Comparison of ENCODE assay signal across 15 cellular contexts in genomic region chr10:71750124-71750841, GRCh38. TPM values are rescaled to one million over a fixed set of nuclear protein-coding genes. Genes with fewer than 3 reads are reported as not detected.
A peak's percentile ranks its signal among the peaks of the same experiment; 100 is the strongest.
DNase-seq lines count a peak whose midpoint lies in the region; ATAC-seq and TF ChIP-seq lines count a peak whose summit lies in the region.
"Had no signal": no experiment of that assay in that cellular context is flagged by ENCODE, and none has a peak within 500 bp of the region (broad histone marks: within the 10 kb centered on the region; RNA-seq: fewer than 3 reads in every experiment).

No MANE protein-coding gene starts in this region.

- peak overlapping the region; percentile 11 for H3K4me3 Mint-ChIP-seq in activated CD4-positive, alpha-beta memory T cell treated with anti-CD3 and anti-CD28 coated beads for 36 hours

- ATAC-seq in Right ventricle myocardium superior (ENCODE audit: poor library complexity) (no peak), right cardiac atrium (no peak), upper lobe of right lung (no peak), HG03097 (IDR thresholded peaks at IDR 0.05; ENCODE audit: low FRiP score, unreplicated experiment) (no peak)
- ATAC-seq: PC-3 had no signal

- TF ChIP-seq CTCF in upper lobe of right lung (IDR thresholded peaks at IDR 0.05), result no peak

- CTCF ChIA-PET in activated CD4-positive, alpha-beta memory T cell treated with anti-CD3 and anti-CD28 coated beads for 36 hours (lab: Charles Lee), result interaction anchor here (0.9 to 2.6 kb wide), 2 partner anchors 23 to 24 kb away, joined by 4 to 15 read pairs; partner anchors contain the start of gene VSIR

- H3K9me3 ChIP-seq in right cardiac atrium (ENCODE audit: control insufficient read depth, low read length) (no peaks in the 10 kb centered on the region), upper lobe of right lung (no peaks in the 10 kb centered on the region)

- H3K4me1 ChIP-seq in right cardiac atrium (ENCODE audit: control insufficient read depth, insufficient read depth, low read length) (peaks cover 38% of the 10 kb centered on the region), upper lobe of right lung (peaks cover 88% of the 10 kb centered on the region)

- no peaks in the 10 kb centered on the region for H3K27me3 Mint-ChIP-seq in activated CD4-positive, alpha-beta memory T cell treated with anti-CD3 and anti-CD28 coated beads for 36 hours

- POLR2A ChIA-PET in activated CD4-positive, alpha-beta memory T cell treated with anti-CD3 and anti-CD28 coated beads for 36 hours (lab: Charles Lee), result interaction anchor here (3.2 kb wide), 1 partner anchor 22 kb away, joined by 17 read pairs; the partner anchor contains the start of gene VSIR

- peak; percentile 62 for DNase-seq in Right ventricle myocardium superior
- DNase-seq in cardiac septum (ENCODE audit: low spot score), result no peak
- DNase-seq in activated CD4-positive, alpha-beta memory T cell treated with anti-CD3 and anti-CD28 coated beads for 36 hours, result no peak
- DNase-seq in right cardiac atrium, result peak; percentile 24 to 65 (median 64)
- no peak for DNase-seq in upper lobe of right lung
- DNase-seq in 8988T, result no peak
- DNase-seq in DMS153 treated with DMSO at 0.1 percent for 48 hours (lab: John Stamatoyannopoulos, UW; ENCODE audit: unreplicated experiment), result no peak
- DNase-seq: activated CD4-positive, CD25-positive, alpha-beta regulatory T cell; PC-3; stimulated activated CD4-positive, alpha-beta T cell treated with anti-CD3 and anti-CD28 coated beads, Interleukin-12 subunit alpha, Interleukin-12 subunit beta, amount 100 ng/mL, for 4 hours; stimulated activated naive CD4-positive, alpha-beta T cell treated with Interleukin-2 at 50 U/mL for 16 hours had no signal

- H3K4me1 Mint-ChIP-seq in activated CD4-positive, alpha-beta memory T cell treated with anti-CD3 and anti-CD28 coated beads for 36 hours (ENCODE audit: low read depth), result peaks cover 97% of the 10 kb centered on the region

- peaks cover 49% of the 10 kb centered on the region for H3K36me3 Mint-ChIP-seq in activated CD4-positive, alpha-beta memory T cell treated with anti-CD3 and anti-CD28 coated beads for 36 hours

- H3K9me3 Mint-ChIP-seq in activated CD4-positive, alpha-beta memory T cell treated with anti-CD3 and anti-CD28 coated beads for 36 hours, result no peaks in the 10 kb centered on the region

- 84% methylated on average over 15 of the region's 15 CpGs for WGBS in right cardiac atrium

- H3K27ac Mint-ChIP-seq in activated CD4-positive, alpha-beta memory T cell treated with anti-CD3 and anti-CD28 coated beads for 36 hours, result peak overlapping the region; percentile 98

- intact Hi-C loops in Right ventricle myocardium superior (cut with DNase I) (no loop called here), cardiac septum (cut with DNase I) (no loop called here), right cardiac atrium (cut with DNase I) (no loop called here), upper lobe of right lung (cut with DNase I) (no loop called here)
- intact Hi-C loops in activated CD4-positive, alpha-beta memory T cell treated with anti-CD3 and anti-CD28 coated beads for 36 hours (cut with micrococcal nuclease), result no loop called here

- no peak overlapping the region for H3K27ac ChIP-seq in right cardiac atrium (ENCODE audit: low read length)
- peak overlapping the region; percentile 88 for H3K27ac ChIP-seq in upper lobe of right lung
- H3K27ac ChIP-seq: C4-2B had no signal

- no peaks in the 10 kb centered on the region for H3K27me3 ChIP-seq in right cardiac atrium (ENCODE audit: control insufficient read depth, insufficient read depth)
- H3K27me3 ChIP-seq in upper lobe of right lung, result no peaks in the 10 kb centered on the region

- peaks cover 38% of the 10 kb centered on the region for H3K36me3 ChIP-seq in upper lobe of right lung

- no peak overlapping the region for H3K4me3 ChIP-seq in right cardiac atrium (ENCODE audit: low read length)
- no peak overlapping the region for H3K4me3 ChIP-seq in upper lobe of right lung

RNA-seq across cellular contexts. Expression of gene VSIR, which starts 23.0 kb away (rescaled TPM):
- total RNA-seq in Right ventricle myocardium superior (116 TPM), cardiac septum (63.0 TPM), right cardiac atrium (10 to 100 TPM; 29.3 to 55.1 (median 34.4) TPM), upper lobe of right lung (128 TPM)
- 100 to 1,000 TPM; 112 TPM for total RNA-seq in activated CD4-positive, alpha-beta memory T cell treated with anti-CD3 and anti-CD28 coated beads for 36 hours
- 36.8 TPM for polyA plus RNA-seq in right cardiac atrium

RNA-seq across cellular contexts. Expression of gene C10orf105, which starts 30.7 kb away (rescaled TPM):
- 0.05 TPM for total RNA-seq in Right ventricle myocardium superior
- not detected for total RNA-seq in cardiac septum
- total RNA-seq in activated CD4-positive, alpha-beta memory T cell treated with anti-CD3 and anti-CD28 coated beads for 36 hours, result under 1 TPM; 0.63 to 0.76 TPM
- under 1 TPM in 3 of 4 donors, not detected in 1; 0.14 to 0.36 (median 0.24) TPM for total RNA-seq in right cardiac atrium
- polyA plus RNA-seq in right cardiac atrium, result 0.09 TPM
- 0.52 TPM for total RNA-seq in upper lobe of right lung
- total RNA-seq: lung microvascular endothelial cell, M059J, PC-3 had no signal

Comparison
In these comparisons a context has a peak if more than half of its experiments do, and no peak if none do; other contexts are left out.
1. DNase-seq: peak in Right ventricle myocardium superior (single experiment) and right cardiac atrium (3 of 3); none in cardiac septum (single experiment), activated CD4-positive, alpha-beta memory T cell treated with anti-CD3 and anti-CD28 coated beads for 36 hours (single experiment), upper lobe of right lung (single experiment), 8988T (single experiment) and DMS153 treated with DMSO at 0.1 percent for 48 hours (single experiment).